In genomic region chr5:141192110-141192725, GRCh38 we compare ENCODE assay signal across 8 cellular contexts. TPM values are rescaled to one million over a fixed set of nuclear protein-coding genes. Genes with fewer than 3 reads are reported as not detected.
A peak's percentile ranks its signal among the peaks of the same experiment; 100 is the strongest.
DNase-seq lines count a peak whose midpoint lies in the region; ATAC-seq and TF ChIP-seq lines count a peak whose summit lies in the region.

PCDHB10 (plus strand) TSS chr5:141192353; CDS start chr5:141192553, 200 bp downstream.

- no peak within 1 kb of the TSS for H3K27ac Mint-ChIP-seq in naive thymus-derived CD8-positive, alpha-beta T cell

- H3K4me1 ChIP-seq in Panc1 (ENCODE audit: control insufficient read depth, insufficient read depth, low read length), result no peaks in the 10 kb centered on the region
- H3K4me1 ChIP-seq in esophagus muscularis mucosa, result no peaks in the 10 kb centered on the region
- H3K4me1 ChIP-seq in skeletal muscle satellite cell (ENCODE audit: control insufficient read depth, insufficient read depth, low read length), result no peaks in the 10 kb centered on the region
- H3K4me1 ChIP-seq in vagina, result no peaks in the 10 kb centered on the region

- peak; percentile 85 for ATAC-seq in Panc1
- no peak for ATAC-seq in naive thymus-derived CD8-positive, alpha-beta T cell

- H3K27ac ChIP-seq in Panc1 (ENCODE audit: low read length), result no peak within 1 kb of the TSS
- no peak within 1 kb of the TSS for H3K27ac ChIP-seq in esophagus muscularis mucosa (replicated peaks in 1 of 4)
- H3K27ac ChIP-seq in vagina, result no peak within 1 kb of the TSS

- H3K9me3 ChIP-seq in Panc1 (ENCODE audit: control insufficient read depth, insufficient read depth, low read depth, low read length) (peaks cover 16% of the 10 kb centered on the region; the same call in 1 of the 2 replicates), esophagus muscularis mucosa (peaks cover 0 to 87% (median 71%) of the 10 kb centered on the region in 4 donors), skeletal muscle satellite cell (replicated peaks; ENCODE audit: low read length) (no peaks in the 10 kb centered on the region), vagina (peaks cover 29% of the 10 kb centered on the region)

- H3K4me3 ChIP-seq in AG10803 (ENCODE audit: low read length), result no peak within 1 kb of the TSS; the same call in 1 of the 2 replicates
- no peak within 1 kb of the TSS for H3K4me3 ChIP-seq in GM12864 (ENCODE audit: low read depth, low read length)
- H3K4me3 ChIP-seq in Panc1 (ENCODE audit: low read depth in 2 of 2, low read length in 2 of 2), result peak within 1 kb of the TSS; percentile 17 to 21; a peak in 2 of 4 replicates
- peak within 1 kb of the TSS in 3 of 4 donors; percentile 23 to 44 (median 35) for H3K4me3 ChIP-seq in esophagus muscularis mucosa
- H3K4me3 ChIP-seq in skeletal muscle satellite cell (ENCODE audit: low read length), result no peak within 1 kb of the TSS
- H3K4me3 ChIP-seq in vagina, result no peak within 1 kb of the TSS

- intact Hi-C loops in Panc1 (cut with micrococcal nuclease; ENCODE audit: unreplicated experiment) (no loop called here), esophagus muscularis mucosa (cut with DNase I) (no loop called here), vagina (cut with DNase I) (no loop called here)

- peaks cover 23 to 54% (median 26%) of the 10 kb centered on the region in 3 donors for H3K36me3 Mint-ChIP-seq in naive thymus-derived CD8-positive, alpha-beta T cell

- 9% methylated on average over 8 of the region's 10 CpGs for WGBS in esophagus muscularis mucosa

- TF ChIP-seq POLR2A in esophagus muscularis mucosa (IDR thresholded peaks at IDR 0.05; ENCODE audit: low read depth) (no peak), vagina (IDR thresholded peaks at IDR 0.05) (no peak)

- CTCF ChIA-PET in Panc1 (lab: Charles Lee), result interaction anchor here (0.8 to 1.0 kb wide), 2 partner anchors 14 to 31 kb away, joined by 3 to 7 read pairs; partner anchors contain the start of gene PCDHB14

- TF ChIP-seq EP300 in esophagus muscularis mucosa (IDR thresholded peaks at IDR 0.05), result no peak

- H3K27me3 ChIP-seq in Panc1 (ENCODE audit: control insufficient read depth, insufficient read depth, low read length), result peaks cover 2% of the 10 kb centered on the region
- H3K27me3 ChIP-seq in esophagus muscularis mucosa, result peaks cover 0 to 26% (median 0%) of the 10 kb centered on the region in 4 donors
- no peaks in the 10 kb centered on the region for H3K27me3 ChIP-seq in skeletal muscle satellite cell (ENCODE audit: control insufficient read depth, insufficient read depth, low read length)
- H3K27me3 ChIP-seq in vagina, result no peaks in the 10 kb centered on the region

- H3K9me3 Mint-ChIP-seq in naive thymus-derived CD8-positive, alpha-beta T cell, result peaks cover 6 to 82% (median 40%) of the 10 kb centered on the region in 9 donors

- TF ChIP-seq CTCF in AG10803 (conservative IDR thresholded peaks at IDR 0.05; ENCODE audit: low read length), result peak; percentile 46
- peak; percentile 36 for TF ChIP-seq CTCF in GM12864 (IDR thresholded peaks at IDR 0.05; ENCODE audit: low read depth, low read length, missing control alignments)
- TF ChIP-seq CTCF in Panc1 (IDR thresholded peaks at IDR 0.05), result peak; percentile 84
- TF ChIP-seq CTCF in esophagus muscularis mucosa (IDR thresholded peaks at IDR 0.05), result peak in 2 of 3 experiments; percentile 26 to 43
- TF ChIP-seq CTCF in vagina (IDR thresholded peaks at IDR 0.05), result no peak

- in situ Hi-C loops in Panc1 (cut with HindIII; ENCODE audit: low pct_unique_long_range_greater_than_20kb, low sequenced_read_pairs), result loop anchor here (25.0 kb wide), 2 partner anchors 105 to 145 kb away; partner anchors contain the start of genes PCDHB2, PCDHGA1, PCDHGA2 and PCDHGA3

- no peak within 1 kb of the TSS for H3K9ac ChIP-seq in skeletal muscle satellite cell (ENCODE audit: low read depth, low read length)

- POLR2A ChIA-PET in Panc1 (lab: Charles Lee), result no interaction called here
- POLR2A ChIA-PET in naive thymus-derived CD8-positive, alpha-beta T cell (lab: Charles Lee), result no interaction called here

- peaks cover 29 to 68% (median 45%) of the 10 kb centered on the region in 5 donors for H3K27me3 Mint-ChIP-seq in naive thymus-derived CD8-positive, alpha-beta T cell

- no peak within 1 kb of the TSS for H3K4me3 Mint-ChIP-seq in naive thymus-derived CD8-positive, alpha-beta T cell

- DNase-seq in AG10803 (ENCODE audit: low read depth) (peak; percentile 8), GM12864 (ENCODE audit: low read depth) (no peak), Panc1 (ENCODE audit: low read depth, low spot score) (no peak), esophagus muscularis mucosa (ENCODE audit: extremely low spot score) (no peak), vagina (ENCODE audit: extremely low spot score in 2 of 2) (no peak)
- no peak for DNase-seq in naive thymus-derived CD8-positive, alpha-beta T cell
- DNase-seq in activated T-cell treated with anti-CD3 and anti-CD28 coated beads, Interleukin-2, amount 50 U/mL, for 1 hour, result no peak

- peak within 1 kb of the TSS; percentile 34 for H3K4me2 ChIP-seq in skeletal muscle satellite cell (ENCODE audit: low read length)

- H3K4me1 Mint-ChIP-seq in naive thymus-derived CD8-positive, alpha-beta T cell, result peaks cover 0 to 5% (median under 1%) of the 10 kb centered on the region in 4 donors

- BruUV-seq in Panc1 (replicated peaks; lab: Mats Ljungman, UMichigan), result no TSS peak

- H3K36me3 ChIP-seq in Panc1 (ENCODE audit: control insufficient read depth, insufficient read depth, low read length) (no peaks in the 10 kb centered on the region), esophagus muscularis mucosa (no peaks in the 10 kb centered on the region), skeletal muscle satellite cell (ENCODE audit: insufficient read depth, low read length) (no peaks in the 10 kb centered on the region), vagina (no peaks in the 10 kb centered on the region)

RNA-seq across cellular contexts. Expression of gene PCDHB10, which starts in this region (rescaled TPM):
- total RNA-seq in Panc1 (2021; ENCODE audit: unreplicated experiment), result 0.72 TPM
- polyA plus RNA-seq in Panc1 (2012; ENCODE audit: insufficient read length), result 0.73 TPM
- 1 to 10 TPM; 3.3 to 7.9 (median 4.9) TPM for total RNA-seq in esophagus muscularis mucosa
- total RNA-seq in skeletal muscle satellite cell (2012; rRNA removed), result under 0.01 and 0.22 TPM in 2 replicates
- not detected for total RNA-seq in naive thymus-derived CD8-positive, alpha-beta T cell
- not detected for polyA plus RNA-seq in naive thymus-derived CD8-positive, alpha-beta T cell
- 3.2 TPM for total RNA-seq in vagina

Comparison
In these comparisons a context has a peak if more than half of its experiments do, and no peak if none do; other contexts are left out.
1. Peak in ATAC-seq and H3K4me3 ChIP-seq in Panc1; RNA of the gene not detected or under 1 TPM.
2. H3K4me3 ChIP-seq: peak in esophagus muscularis mucosa (3 of 4); none in AG10803 (single experiment), GM12864 (single experiment), skeletal muscle satellite cell (single experiment) and vagina (0 of 2).
3. CTCF ChIP-seq: peak in AG10803 (single experiment), GM12864 (single experiment), Panc1 (single experiment) and esophagus muscularis mucosa (2 of 3); none in vagina (0 of 3).